ENCODE assay signal across 8 cellular contexts in genomic region chrX:18390941-18391538, GRCh38. TPM values are rescaled to one million over a fixed set of nuclear protein-coding genes. Genes with fewer than 3 reads are reported as not detected.
DNase-seq lines count a peak whose midpoint lies in the region; ATAC-seq and TF ChIP-seq lines count a peak whose summit lies in the region.

No MANE protein-coding gene starts in this region.

- peak overlapping the region; percentile 50; the same call in 1 of the 2 replicates for H3K27ac Mint-ChIP-seq in WTC11

- peak; percentile 20 for DNase-seq in DMS153 (lab: John Stamatoyannopoulos, UW)
- no peak for DNase-seq in DMS153 treated with DMSO at 0.1 percent for 48 hours (lab: John Stamatoyannopoulos, UW; ENCODE audit: unreplicated experiment)
- DNase-seq in NCI-H2029 treated with DMSO at 0.1 percent for 48 hours (lab: John Stamatoyannopoulos, UW): peak; percentile 12
- DNase-seq in WTC11 (ENCODE audit: low spot score): peak; percentile 63
- DNase-seq in cardiac fibroblast (ENCODE audit: low read depth in 2 of 2): peak; percentile 65 to 69
- DNase-seq in kidney tubule cell (ENCODE audit: low spot score): peak; percentile 68
- DNase-seq in stimulated activated CD4-positive, alpha-beta T cell treated with anti-CD3 and anti-CD28 coated beads, Interleukin-2, amount 100 ng/mL, for 48 hours: peak; percentile 59 to 67

- no peak for ATAC-seq in WTC11
- ATAC-seq in HG02884 (IDR thresholded peaks at IDR 0.05; ENCODE audit: unreplicated experiment): no peak

- TF ChIP-seq CTCF in WTC11 (IDR thresholded peaks at IDR 0.05): no peak
- TF ChIP-seq CTCF in cardiac fibroblast (IDR thresholded peaks at IDR 0.05; ENCODE audit: low read depth, low read length): peak; percentile 35

- H3K36me3 Mint-ChIP-seq in WTC11: no peaks in the 10 kb centered on the region

- H3K4me3 Mint-ChIP-seq in WTC11: no peak overlapping the region

- no peaks in the 10 kb centered on the region for H3K27me3 Mint-ChIP-seq in WTC11 (ENCODE audit: low read depth)

- POLR2A ChIA-PET in WTC11 (lab: Charles Lee): no interaction called here

- no peaks in the 10 kb centered on the region for H3K9me3 Mint-ChIP-seq in WTC11

- no peak overlapping the region for H3K4me3 ChIP-seq in cardiac fibroblast (replicated peaks in 1 of 2; ENCODE audit: low read depth in 2 of 2, low read length in 2 of 2)

- CTCF ChIA-PET in WTC11 (lab: Charles Lee): no interaction called here

- H3K4me1 Mint-ChIP-seq in WTC11: peaks cover 3% of the 10 kb centered on the region

TF ChIP-seq in WTC11, 78 proteins besides CTCF, POLR2A, EP300 and RAD21:
- TF ChIP-seq SMAD4 (CRISPR knock-in tag; IDR thresholded peaks at IDR 0.05): no peak
- no peak for TF ChIP-seq ZNF425 (CRISPR knock-in tag; conservative IDR thresholded peaks at IDR 0.05)
- TF ChIP-seq TCF7 (CRISPR knock-in tag; IDR thresholded peaks at IDR 0.05; ENCODE audit: low read depth): no peak
- no peak for TF ChIP-seq KAT7 (CRISPR knock-in tag; IDR thresholded peaks at IDR 0.05; ENCODE audit: borderline replicate concordance)
- no peak for TF ChIP-seq ETV6 (CRISPR knock-in tag; IDR thresholded peaks at IDR 0.05)
- no peak for TF ChIP-seq SP1 (CRISPR knock-in tag; conservative IDR thresholded peaks at IDR 0.05)
- no peak for TF ChIP-seq NFYB (CRISPR knock-in tag; conservative IDR thresholded peaks at IDR 0.05; ENCODE audit: low read depth)
- TF ChIP-seq FOXJ3 (CRISPR knock-in tag; IDR thresholded peaks at IDR 0.05; ENCODE audit: borderline replicate concordance): no peak
- TF ChIP-seq TEAD4 (CRISPR knock-in tag; IDR thresholded peaks at IDR 0.05): no peak
- TF ChIP-seq JUN (CRISPR knock-in tag; IDR thresholded peaks at IDR 0.05): no peak
- TF ChIP-seq IRF1 (CRISPR knock-in tag; IDR thresholded peaks at IDR 0.05): no peak

RNA-seq across cellular contexts. Expression of gene CDKL5, which starts 34.4 kb away (rescaled TPM):
- 13.0 to 13.6 TPM (median 13.3 TPM) in 3 replicates for total RNA-seq in WTC11 (2021)

RNA-seq across cellular contexts. Expression of gene SCML2, which starts 36.6 kb away (rescaled TPM):
- total RNA-seq in WTC11 (2021): 12.8 to 14.2 TPM (median 12.9 TPM) in 3 replicates
